In the genomic region with DNA sequence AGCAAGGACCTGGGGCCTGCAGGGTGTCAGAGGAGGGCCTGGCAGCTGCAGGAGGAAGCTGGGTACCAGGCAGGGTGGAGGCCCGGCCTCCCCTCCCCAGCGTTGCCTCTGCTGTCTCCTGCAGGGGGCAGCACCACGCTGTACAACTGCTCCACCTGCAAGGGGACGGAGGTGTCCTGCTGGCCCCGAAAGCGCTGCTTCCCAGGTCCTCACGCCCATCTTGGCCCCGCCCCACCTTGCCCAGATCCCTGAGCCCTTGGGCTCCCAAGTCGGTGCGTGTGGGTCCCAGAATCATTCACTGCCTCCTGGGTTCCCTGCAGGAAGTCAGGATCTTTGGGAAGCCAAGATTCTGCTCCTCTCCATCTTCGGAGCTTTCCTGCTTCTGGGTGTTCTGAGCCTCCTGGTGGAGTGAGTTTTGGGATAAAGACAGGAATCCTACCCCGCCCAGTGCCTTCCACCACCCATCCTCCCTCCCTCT, we compare ENCODE assay signal across 1 cellular context.
TF ChIP-seq lines count a peak whose summit lies in the region.

No MANE protein-coding gene starts in this region.

TF ChIP-seq in IMR-90, 13 proteins besides CTCF, POLR2A, EP300 and RAD21:
- no peak for TF ChIP-seq FOS (IDR thresholded peaks at IDR 0.05; ENCODE audit: low read depth, low read length)
- no peak for TF ChIP-seq RCOR1 (IDR thresholded peaks at IDR 0.05; ENCODE audit: insufficient replicate concordance, low read length)
- peak; percentile 62; the same call in 1 of the 2 replicates for TF ChIP-seq MAZ (IDR thresholded peaks at IDR 0.05; ENCODE audit: borderline replicate concordance, low read depth, low read length)
- peak; percentile 62 for TF ChIP-seq SMC3 (IDR thresholded peaks at IDR 0.05; ENCODE audit: low read depth, low read length)
- TF ChIP-seq, protein P1, sequence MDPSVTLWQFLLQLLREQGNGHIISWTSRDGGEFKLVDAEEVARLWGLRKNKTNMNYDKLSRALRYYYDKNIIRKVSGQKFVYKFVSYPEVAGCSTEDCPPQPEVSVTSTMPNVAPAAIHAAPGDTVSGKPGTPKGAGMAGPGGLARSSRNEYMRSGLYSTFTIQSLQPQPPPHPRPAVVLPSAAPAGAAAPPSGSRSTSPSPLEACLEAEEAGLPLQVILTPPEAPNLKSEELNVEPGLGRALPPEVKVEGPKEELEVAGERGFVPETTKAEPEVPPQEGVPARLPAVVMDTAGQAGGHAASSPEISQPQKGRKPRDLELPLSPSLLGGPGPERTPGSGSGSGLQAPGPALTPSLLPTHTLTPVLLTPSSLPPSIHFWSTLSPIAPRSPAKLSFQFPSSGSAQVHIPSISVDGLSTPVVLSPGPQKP (IDR thresholded peaks at IDR 0.05; ENCODE audit: borderline replicate concordance, low read depth, low read length): no peak
- no peak for TF ChIP-seq NFE2L2 (IDR thresholded peaks at IDR 0.05; ENCODE audit: low read depth, low read length)
- TF ChIP-seq, protein P2, sequence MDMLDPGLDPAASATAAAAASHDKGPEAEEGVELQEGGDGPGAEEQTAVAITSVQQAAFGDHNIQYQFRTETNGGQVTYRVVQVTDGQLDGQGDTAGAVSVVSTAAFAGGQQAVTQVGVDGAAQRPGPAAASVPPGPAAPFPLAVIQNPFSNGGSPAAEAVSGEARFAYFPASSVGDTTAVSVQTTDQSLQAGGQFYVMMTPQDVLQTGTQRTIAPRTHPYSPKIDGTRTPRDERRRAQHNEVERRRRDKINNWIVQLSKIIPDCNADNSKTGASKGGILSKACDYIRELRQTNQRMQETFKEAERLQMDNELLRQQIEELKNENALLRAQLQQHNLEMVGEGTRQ (IDR thresholded peaks at IDR 0.05; ENCODE audit: low read depth, low read length): no peak
